ENCODE assay signal across 4 cellular contexts in the genomic region with DNA sequence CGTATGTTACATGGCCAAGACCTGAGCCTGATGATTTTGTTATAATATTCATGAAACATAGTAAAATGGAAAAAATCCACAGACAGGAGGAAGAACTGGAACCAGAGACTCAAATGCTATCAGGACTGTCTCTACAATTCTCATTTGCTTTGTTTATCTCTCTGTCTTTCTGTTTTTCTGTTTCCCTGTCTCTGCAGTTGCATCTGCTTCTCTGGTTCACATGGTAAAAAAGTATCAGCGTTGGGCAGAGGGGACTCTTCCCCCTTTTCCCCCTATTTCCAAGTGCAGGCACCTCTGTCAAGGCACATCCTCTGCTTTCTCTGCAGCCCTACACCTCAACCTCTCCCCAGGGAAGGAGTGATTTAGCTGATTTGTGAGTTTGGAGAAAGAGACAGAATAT.
TF ChIP-seq lines count a peak whose summit lies in the region.

No MANE protein-coding gene starts in this region.

TF ChIP-seq in SK-N-SH, 30 proteins besides CTCF, POLR2A, EP300 and RAD21 (continues in another document):
- TF ChIP-seq, protein P1, sequence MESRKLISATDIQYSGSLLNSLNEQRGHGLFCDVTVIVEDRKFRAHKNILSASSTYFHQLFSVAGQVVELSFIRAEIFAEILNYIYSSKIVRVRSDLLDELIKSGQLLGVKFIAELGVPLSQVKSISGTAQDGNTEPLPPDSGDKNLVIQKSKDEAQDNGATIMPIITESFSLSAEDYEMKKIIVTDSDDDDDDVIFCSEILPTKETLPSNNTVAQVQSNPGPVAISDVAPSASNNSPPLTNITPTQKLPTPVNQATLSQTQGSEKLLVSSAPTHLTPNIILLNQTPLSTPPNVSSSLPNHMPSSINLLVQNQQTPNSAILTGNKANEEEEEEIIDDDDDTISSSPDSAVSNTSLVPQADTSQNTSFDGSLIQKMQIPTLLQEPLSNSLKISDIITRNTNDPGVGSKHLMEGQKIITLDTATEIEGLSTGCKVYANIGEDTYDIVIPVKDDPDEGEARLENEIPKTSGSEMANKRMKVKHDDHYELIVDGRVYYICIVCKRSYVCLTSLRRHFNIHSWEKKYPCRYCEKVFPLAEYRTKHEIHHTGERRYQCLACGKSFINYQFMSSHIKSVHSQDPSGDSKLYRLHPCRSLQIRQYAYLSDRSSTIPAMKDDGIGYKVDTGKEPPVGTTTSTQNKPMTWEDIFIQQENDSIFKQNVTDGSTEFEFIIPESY (IDR thresholded peaks at IDR 0.05; ENCODE audit: borderline replicate concordance, low read depth): no peak
- no peak for TF ChIP-seq USF2 (IDR thresholded peaks at IDR 0.05; ENCODE audit: borderline replicate concordance, low read depth, low read length)
- no peak for TF ChIP-seq MEF2A (IDR thresholded peaks at IDR 0.05; ENCODE audit: borderline replicate concordance, low read depth)
- no peak for TF ChIP-seq IRF3 (IDR thresholded peaks at IDR 0.05; ENCODE audit: low read depth, low read length)
- no peak for TF ChIP-seq CHD2 (IDR thresholded peaks at IDR 0.05; ENCODE audit: low read length, partially characterized antibody)
- TF ChIP-seq FOSL2 (IDR thresholded peaks at IDR 0.05; ENCODE audit: borderline replicate concordance, low read depth): no peak
- no peak for TF ChIP-seq RFX5 (IDR thresholded peaks at IDR 0.05; ENCODE audit: low read length)
- TF ChIP-seq, protein P2, sequence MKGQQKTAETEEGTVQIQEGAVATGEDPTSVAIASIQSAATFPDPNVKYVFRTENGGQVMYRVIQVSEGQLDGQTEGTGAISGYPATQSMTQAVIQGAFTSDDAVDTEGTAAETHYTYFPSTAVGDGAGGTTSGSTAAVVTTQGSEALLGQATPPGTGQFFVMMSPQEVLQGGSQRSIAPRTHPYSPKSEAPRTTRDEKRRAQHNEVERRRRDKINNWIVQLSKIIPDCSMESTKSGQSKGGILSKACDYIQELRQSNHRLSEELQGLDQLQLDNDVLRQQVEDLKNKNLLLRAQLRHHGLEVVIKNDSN (IDR thresholded peaks at IDR 0.05; ENCODE audit: borderline replicate concordance, low read depth): no peak

TF ChIP-seq in SK-N-SH treated with all-trans-retinoic acid at 6 μM for 48 hours, 23 proteins besides CTCF, POLR2A, EP300 and RAD21:
- TF ChIP-seq CSDC2 (CRISPR knock-in tag; IDR thresholded peaks at IDR 0.05) (no peak), PPARA (CRISPR knock-in tag; IDR thresholded peaks at IDR 0.05; ENCODE audit: borderline replicate concordance) (no peak)
TF ChIP-seq in SK-N-SH treated with all-trans-retinoic acid at 6 μM for 48 hours: peak in this region for 0.

TF ChIP-seq in IMR-90, 13 proteins besides CTCF, POLR2A, EP300 and RAD21:
- TF ChIP-seq MAFK (IDR thresholded peaks at IDR 0.05; ENCODE audit: low read depth, low read length): no peak
- TF ChIP-seq NFE2L2 (IDR thresholded peaks at IDR 0.05; ENCODE audit: low read depth, low read length): no peak
- TF ChIP-seq CEBPB (IDR thresholded peaks at IDR 0.05; ENCODE audit: low read depth, low read length): no peak
- no peak for TF ChIP-seq MAZ (IDR thresholded peaks at IDR 0.05; ENCODE audit: borderline replicate concordance, low read depth, low read length)
- no peak for TF ChIP-seq RFX5 (IDR thresholded peaks at IDR 0.05; ENCODE audit: low read depth, low read length)
- TF ChIP-seq USF2 (IDR thresholded peaks at IDR 0.05; ENCODE audit: low read depth, low read length): no peak
- TF ChIP-seq RCOR1 (IDR thresholded peaks at IDR 0.05; ENCODE audit: insufficient replicate concordance, low read length): no peak
- TF ChIP-seq MXI1 (IDR thresholded peaks at IDR 0.05; ENCODE audit: borderline replicate concordance, low read depth, low read length): no peak
- TF ChIP-seq CHD1 (IDR thresholded peaks at IDR 0.05; ENCODE audit: low read depth, low read length): no peak
- no peak for TF ChIP-seq BHLHE40 (IDR thresholded peaks at IDR 0.05; ENCODE audit: low read depth, low read length)
- TF ChIP-seq, protein P3, sequence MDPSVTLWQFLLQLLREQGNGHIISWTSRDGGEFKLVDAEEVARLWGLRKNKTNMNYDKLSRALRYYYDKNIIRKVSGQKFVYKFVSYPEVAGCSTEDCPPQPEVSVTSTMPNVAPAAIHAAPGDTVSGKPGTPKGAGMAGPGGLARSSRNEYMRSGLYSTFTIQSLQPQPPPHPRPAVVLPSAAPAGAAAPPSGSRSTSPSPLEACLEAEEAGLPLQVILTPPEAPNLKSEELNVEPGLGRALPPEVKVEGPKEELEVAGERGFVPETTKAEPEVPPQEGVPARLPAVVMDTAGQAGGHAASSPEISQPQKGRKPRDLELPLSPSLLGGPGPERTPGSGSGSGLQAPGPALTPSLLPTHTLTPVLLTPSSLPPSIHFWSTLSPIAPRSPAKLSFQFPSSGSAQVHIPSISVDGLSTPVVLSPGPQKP (IDR thresholded peaks at IDR 0.05; ENCODE audit: borderline replicate concordance, low read depth, low read length): no peak

TF ChIP-seq in WTC11, 78 proteins besides CTCF, POLR2A, EP300 and RAD21:
- TF ChIP-seq CREB1 (CRISPR knock-in tag; IDR thresholded peaks at IDR 0.05) (no peak), USF2 (CRISPR knock-in tag; IDR thresholded peaks at IDR 0.05) (no peak), ZNF423 (CRISPR knock-in tag; IDR thresholded peaks at IDR 0.05) (no peak)
